13 cellular contexts compared by ENCODE assay signal in the genomic region with DNA sequence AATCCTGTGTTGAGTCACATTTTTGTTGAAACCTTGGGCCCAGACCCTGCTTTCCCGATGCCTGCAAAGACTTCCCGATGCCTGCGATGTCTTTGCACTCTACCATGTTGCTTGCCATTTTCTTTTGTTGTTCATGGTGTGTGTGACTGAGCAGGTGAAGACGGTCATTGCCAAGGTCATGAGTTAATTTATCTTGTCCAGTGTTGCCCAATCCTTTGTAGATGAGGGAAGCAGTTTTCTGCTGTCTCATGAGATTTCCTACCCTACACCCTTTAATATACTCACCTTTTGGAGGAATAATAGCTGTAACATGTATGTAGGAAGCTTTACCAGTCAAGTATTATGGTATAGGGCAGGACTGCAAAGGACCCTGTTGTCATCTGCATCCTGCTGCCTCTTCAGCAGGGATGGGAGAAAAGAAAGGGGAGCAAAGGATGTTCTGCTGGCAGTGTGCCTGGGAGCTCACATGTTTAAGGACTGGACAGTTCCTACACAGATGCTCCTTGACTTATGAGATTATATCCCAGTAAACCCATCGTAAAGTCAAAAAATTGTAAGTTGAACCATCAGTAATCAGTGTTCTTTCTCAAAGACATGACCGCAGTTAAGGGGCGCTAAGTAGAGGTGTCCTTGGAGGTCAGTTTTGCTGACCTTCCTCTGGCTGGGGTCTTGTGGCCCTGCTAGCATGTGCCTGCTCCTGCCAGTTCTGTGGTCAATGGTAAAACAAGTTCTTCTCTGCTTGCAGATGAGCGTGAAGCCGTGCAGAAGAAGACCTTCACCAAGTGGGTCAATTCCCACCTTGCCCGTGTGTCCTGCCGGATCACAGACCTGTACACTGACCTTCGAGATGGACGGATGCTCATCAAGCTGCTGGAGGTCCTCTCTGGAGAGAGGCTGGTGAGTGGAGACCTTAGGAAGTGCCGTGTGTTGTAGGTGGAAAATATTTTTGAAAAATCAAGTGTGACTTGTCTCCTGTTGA.
DNase-seq lines count a peak whose midpoint lies in the region; ATAC-seq and TF ChIP-seq lines count a peak whose summit lies in the region.
"Had no signal": no experiment of that assay in that cellular context is flagged by ENCODE, and none has a peak within 500 bp of the region (broad histone marks: within the 10 kb centered on the region; RNA-seq: fewer than 3 reads in every experiment).

No MANE protein-coding gene starts in this region.

- intact Hi-C loops in left lung (cut with DNase I) = no loop called here

- H3K27me3 ChIP-seq in left lung = no peaks in the 10 kb centered on the region
- no peaks in the 10 kb centered on the region for H3K27me3 ChIP-seq in thoracic aorta (replicated peaks; ENCODE audit: insufficient read depth)

- no peak for TF ChIP-seq CTCF in left lung (IDR thresholded peaks at IDR 0.05)
- no peak for TF ChIP-seq CTCF in thoracic aorta (IDR thresholded peaks at IDR 0.05)

- H3K9me3 Mint-ChIP-seq in activated T-cell treated with anti-CD3 and anti-CD28 coated beads, Interleukin-2, amount 50 U/mL, for 72 hours = no peaks in the 10 kb centered on the region
- H3K9me3 Mint-ChIP-seq in activated T-cell treated with anti-CD3 and anti-CD28 coated beads, Interleukin-2, amount 50 U/mL, for 4 hours = no peaks in the 10 kb centered on the region
- H3K9me3 Mint-ChIP-seq: WTC11 had no signal

- H3K4me1 ChIP-seq in left lung (peaks cover 38 to 98% of the 10 kb centered on the region in 2 donors), thoracic aorta (ENCODE audit: control insufficient read depth in 1 of 2, low read depth in 2 of 2) (peaks cover 48 to 86% of the 10 kb centered on the region in 2 donors)

- no peak for ATAC-seq in activated T-cell treated with anti-CD3 and anti-CD28 coated beads, Interleukin-2, amount 50 U/mL, for 72 hours (replicated peaks in 1 of 2)
- ATAC-seq in activated T-cell treated with anti-CD3 and anti-CD28 coated beads, Interleukin-2, amount 50 U/mL, for 4 hours = no peak
- ATAC-seq in left lung (no peak), thoracic aorta (ENCODE audit: insufficient number of reproducible peaks, low FRiP score, low read depth) (no peak)
- ATAC-seq: WTC11 had no signal

- peak overlapping the region; percentile 16 for H3K27ac Mint-ChIP-seq in activated T-cell treated with anti-CD3 and anti-CD28 coated beads, Interleukin-2, amount 50 U/mL, for 72 hours
- H3K27ac Mint-ChIP-seq: WTC11 had no signal

- peak overlapping the region in 1 of 2 donors; percentile 28 for H3K4me3 Mint-ChIP-seq in activated T-cell treated with anti-CD3 and anti-CD28 coated beads, Interleukin-2, amount 50 U/mL, for 72 hours
- no peak overlapping the region for H3K4me3 Mint-ChIP-seq in activated T-cell treated with anti-CD3 and anti-CD28 coated beads, Interleukin-2, amount 50 U/mL, for 4 hours
- H3K4me3 Mint-ChIP-seq: WTC11 had no signal

- peaks cover 8 to 15% of the 10 kb centered on the region in 2 donors for H3K36me3 Mint-ChIP-seq in activated T-cell treated with anti-CD3 and anti-CD28 coated beads, Interleukin-2, amount 50 U/mL, for 72 hours (ENCODE audit: insufficient read depth in 2 of 2)
- H3K36me3 Mint-ChIP-seq in activated T-cell treated with anti-CD3 and anti-CD28 coated beads, Interleukin-2, amount 50 U/mL, for 4 hours (ENCODE audit: insufficient read depth) = peaks cover 18% of the 10 kb centered on the region

- peaks cover 0 to 19% of the 10 kb centered on the region in 2 donors for H3K36me3 ChIP-seq in left lung
- H3K36me3 ChIP-seq in thoracic aorta = no peaks in the 10 kb centered on the region

- DNase-seq in activated T-cell treated with anti-CD3 and anti-CD28 coated beads, Interleukin-2, amount 50 U/mL, for 72 hours = no peak
- DNase-seq in activated T-cell treated with anti-CD3 and anti-CD28 coated beads, Interleukin-2, amount 50 U/mL, for 4 hours = no peak
- peak; percentile 39 for DNase-seq in amniotic epithelial cell (ENCODE audit: low read depth)
- DNase-seq in left lung = no peak
- DNase-seq in thoracic aorta (ENCODE audit: low spot score) = no peak
- DNase-seq in kidney tubule cell (ENCODE audit: low spot score) = no peak
- no peak for DNase-seq in germinal center (ENCODE audit: low spot score)
- DNase-seq in NCI-H510A treated with DMSO at 0.1 percent for 48 hours (lab: John Stamatoyannopoulos, UW) = no peak
- DNase-seq: activated effector memory CD4-positive, alpha-beta T cell treated with anti-CD3 and anti-CD28 coated beads, Interleukin-2, amount 50 U/mL, for 16 hours; dermis blood vessel endothelial cell; EL; MM.1S had no signal

- H3K4me1 Mint-ChIP-seq in activated T-cell treated with anti-CD3 and anti-CD28 coated beads, Interleukin-2, amount 50 U/mL, for 72 hours (ENCODE audit: low read depth) = peaks cover 97% of the 10 kb centered on the region
- H3K4me1 Mint-ChIP-seq in activated T-cell treated with anti-CD3 and anti-CD28 coated beads, Interleukin-2, amount 50 U/mL, for 4 hours (ENCODE audit: low read depth) = peaks cover 91% of the 10 kb centered on the region

- no peaks in the 10 kb centered on the region for H3K9me3 ChIP-seq in left lung
- no peaks in the 10 kb centered on the region for H3K9me3 ChIP-seq in thoracic aorta

- peak overlapping the region; percentile 63 to 78 for H3K27ac ChIP-seq in left lung
- H3K27ac ChIP-seq in thoracic aorta = peak overlapping the region; percentile 60 to 75

- no peak overlapping the region for H3K4me3 ChIP-seq in left lung
- no peak overlapping the region for H3K4me3 ChIP-seq in thoracic aorta

- no peaks in the 10 kb centered on the region for H3K27me3 Mint-ChIP-seq in activated T-cell treated with anti-CD3 and anti-CD28 coated beads, Interleukin-2, amount 50 U/mL, for 72 hours (ENCODE audit: low read depth)
- no peaks in the 10 kb centered on the region for H3K27me3 Mint-ChIP-seq in activated T-cell treated with anti-CD3 and anti-CD28 coated beads, Interleukin-2, amount 50 U/mL, for 4 hours (ENCODE audit: low read depth)
